Comparison of ENCODE assay signal across 8 cellular contexts in genomic region chr13:42048323-42048624, GRCh38. TPM values are rescaled to one million over a fixed set of nuclear protein-coding genes. Genes with fewer than 3 reads are reported as not detected.
DNase-seq lines count a peak whose midpoint lies in the region; ATAC-seq and TF ChIP-seq lines count a peak whose summit lies in the region.

No MANE protein-coding gene starts in this region.

- no peak for DNase-seq in CD4-positive, alpha-beta T cell
- peak; percentile 11 for DNase-seq in cerebellar cortex (ENCODE audit: low spot score)
- no peak for DNase-seq in mesothelial cell of epicardium (ENCODE audit: low spot score in 2 of 2, unreplicated experiment in 2 of 2)
- no peak for DNase-seq in aorta
- DNase-seq in DMS53 treated with DMSO at 0.1 percent for 48 hours (lab: John Stamatoyannopoulos, UW; ENCODE audit: unreplicated experiment), result no peak
- DNase-seq in foreskin melanocyte, result no peak

- H3K4me3 ChIP-seq in Loucy (ENCODE audit: low read length, poor library complexity, severe bottlenecking) (peak overlapping the region; percentile 75), aorta (ENCODE audit: low read length in 2 of 2) (peak overlapping the region; percentile 55 to 98)

- H3K9me3 Mint-ChIP-seq in CD4-positive, alpha-beta T cell, result no peaks in the 10 kb centered on the region
- no peaks in the 10 kb centered on the region for H3K9me3 Mint-ChIP-seq in mesothelial cell of epicardium

- H3F3A ChIP-seq in Loucy (ENCODE audit: low read depth), result peaks cover 3% of the 10 kb centered on the region; the same call in 1 of the 2 replicates

- peak overlapping the region; percentile 88 for H3K4me3 Mint-ChIP-seq in CD4-positive, alpha-beta T cell
- peak overlapping the region; percentile 77 for H3K4me3 Mint-ChIP-seq in mesothelial cell of epicardium

- no peak overlapping the region for H3K27ac ChIP-seq in CD4-positive, alpha-beta T cell (ENCODE audit: low read depth, low read length)
- H3K27ac ChIP-seq in aorta (ENCODE audit: low read depth in 1 of 2, low read length in 2 of 2), result peak overlapping the region; percentile 5 to 52

- CTCF ChIA-PET in CD4-positive, alpha-beta T cell (lab: Charles Lee), result interaction anchor here (0.9 kb wide), 1 partner anchor 736 kb away, joined by 3 read pairs; no protein-coding TSS in a partner anchor

- H4K20me1 ChIP-seq in Loucy (ENCODE audit: insufficient read depth, low read length, poor library complexity, severe bottlenecking), result no peaks in the 10 kb centered on the region

- H3K4me1 Mint-ChIP-seq in CD4-positive, alpha-beta T cell (ENCODE audit: low read depth), result peaks cover 29% of the 10 kb centered on the region
- peaks cover 10% of the 10 kb centered on the region for H3K4me1 Mint-ChIP-seq in mesothelial cell of epicardium

- peaks cover 25% of the 10 kb centered on the region; the same call in 1 of the 2 replicates for H3K79me2 ChIP-seq in Loucy (ENCODE audit: insufficient read depth, low read length)

- H3K9me3 ChIP-seq in CD4-positive, alpha-beta T cell (ENCODE audit: control insufficient read depth, low read length), result no peaks in the 10 kb centered on the region
- no peaks in the 10 kb centered on the region for H3K9me3 ChIP-seq in Loucy (ENCODE audit: insufficient read depth, low read depth, low read length)
- H3K9me3 ChIP-seq in aorta (ENCODE audit: control insufficient read depth, low read length), result no peaks in the 10 kb centered on the region

- 1% methylated on average over 14 to 24 of the region's 24 CpGs for WGBS in aorta, 2 donors

- peak; percentile 43 for ATAC-seq in CD4-positive, alpha-beta T cell (ENCODE audit: poor library complexity)
- peak; percentile 35 for ATAC-seq in GM21529 (IDR thresholded peaks at IDR 0.05; ENCODE audit: unreplicated experiment)
- ATAC-seq in aorta (ENCODE audit: low FRiP score), result peak; percentile 55

- no peaks in the 10 kb centered on the region for H3K27me3 Mint-ChIP-seq in CD4-positive, alpha-beta T cell
- peaks cover 41% of the 10 kb centered on the region for H3K27me3 Mint-ChIP-seq in mesothelial cell of epicardium (ENCODE audit: low read depth)

- peak overlapping the region; percentile 58 for H3K9ac ChIP-seq in Loucy (ENCODE audit: low read depth, low read length, poor library complexity, severe bottlenecking)

- intact Hi-C loops in CD4-positive, alpha-beta T cell (cut with DNase I, micrococcal nuclease), result loop anchor here (1.0 to 10.0 kb wide), 3 partner anchors 8 to 583 kb away; partner anchors contain the start of gene VWA8 (in 1 of the 2)
- intact Hi-C loops in aorta (cut with DNase I), result loop anchor here in 1 of 2 donors (5.0 to 10.0 kb wide), 3 partner anchors 59 to 383 kb away; no protein-coding TSS in a partner anchor

- no peaks in the 10 kb centered on the region for H3K36me3 Mint-ChIP-seq in CD4-positive, alpha-beta T cell (ENCODE audit: low read depth)
- no peaks in the 10 kb centered on the region for H3K36me3 Mint-ChIP-seq in mesothelial cell of epicardium

- H3K27ac Mint-ChIP-seq in CD4-positive, alpha-beta T cell, result peak overlapping the region; percentile 32
- H3K27ac Mint-ChIP-seq in mesothelial cell of epicardium, result peak overlapping the region; percentile 80

- H3K27me3 ChIP-seq in CD4-positive, alpha-beta T cell (ENCODE audit: control insufficient read depth, insufficient read depth, low read length), result no peaks in the 10 kb centered on the region
- H3K27me3 ChIP-seq in Loucy (ENCODE audit: insufficient read depth, low read length, poor library complexity, severe bottlenecking), result no peaks in the 10 kb centered on the region
- H3K27me3 ChIP-seq in aorta (ENCODE audit: control insufficient read depth in 1 of 2, insufficient read depth in 2 of 2, low read length in 1 of 2), result no peaks in the 10 kb centered on the region

- no peak for TF ChIP-seq CTCF in CD4-positive, alpha-beta T cell (IDR thresholded peaks at IDR 0.05)
- no peak for TF ChIP-seq CTCF in Loucy (conservative IDR thresholded peaks at IDR 0.05; ENCODE audit: low read length)
- TF ChIP-seq CTCF in mesothelial cell of epicardium (IDR thresholded peaks at IDR 0.05; ENCODE audit: unreplicated experiment), result no peak

- no peaks in the 10 kb centered on the region for H3K9me2 ChIP-seq in Loucy (replicated peaks; ENCODE audit: low read depth, low read length)

- H3K4me2 ChIP-seq in Loucy (ENCODE audit: low read depth, low read length, poor library complexity, severe bottlenecking), result peak overlapping the region; percentile 50

- H3K4me1 ChIP-seq in Loucy (ENCODE audit: insufficient read depth, low read length, poor library complexity, severe bottlenecking) (peaks cover 15% of the 10 kb centered on the region), aorta (ENCODE audit: control insufficient read depth in 1 of 2, insufficient read depth in 2 of 2, low read length in 2 of 2) (no peaks in the 10 kb centered on the region)

- POLR2A ChIA-PET in CD4-positive, alpha-beta T cell (lab: Charles Lee), result interaction anchor here (0.7 to 1.4 kb wide), 9 partner anchors 8 to 223 kb away, joined by 3 to 5 read pairs (median 3); partner anchors contain the start of gene AKAP11

- H3K36me3 ChIP-seq in Loucy (ENCODE audit: insufficient read depth, low read length) (no peaks in the 10 kb centered on the region), aorta (ENCODE audit: control insufficient read depth in 1 of 2, insufficient read depth in 2 of 2, low read length in 1 of 2) (no peaks in the 10 kb centered on the region)

- no peak overlapping the region for H2AFZ ChIP-seq in Loucy (ENCODE audit: low read length)

RNA-seq across cellular contexts. Expression of gene DGKH, which starts 0.2 kb away (rescaled TPM):
- total RNA-seq in CD4-positive, alpha-beta T cell, result 1 to 10 TPM; 6.0 TPM
- 9.2 to 10.0 TPM (median 9.7 TPM) in 3 replicates for total RNA-seq in mesothelial cell of epicardium
- total RNA-seq in aorta, result 10 to 100 TPM; 28.9 to 32.8 TPM
- polyA plus RNA-seq in aorta, result 1 to 10 TPM in 1 of 2 donors, under 1 TPM in 1; 0.88 to 3.9 TPM
